9 cellular contexts compared by ENCODE assay signal in the genomic region with DNA sequence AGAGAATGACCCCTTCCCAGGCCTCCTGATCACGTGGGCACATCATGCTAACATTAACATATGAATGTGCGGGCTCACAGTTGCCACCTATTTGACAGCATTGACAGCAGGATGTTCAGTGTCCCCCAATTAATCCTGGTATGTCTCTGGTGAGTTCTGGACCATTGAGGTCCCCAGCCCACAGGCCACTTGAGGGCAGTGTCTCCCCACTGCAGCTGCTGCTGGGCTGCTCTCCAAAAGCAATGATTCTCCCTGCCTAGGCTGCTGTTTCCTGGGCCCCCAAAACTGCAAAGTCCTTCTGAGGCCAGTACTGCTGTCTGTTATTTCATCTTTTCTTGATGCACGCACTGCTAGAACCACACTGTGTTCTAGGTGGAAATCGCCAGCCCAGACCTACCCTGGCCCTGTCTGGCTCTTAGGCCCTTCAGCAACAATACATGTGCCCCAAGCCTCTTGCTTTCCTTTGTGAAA. TPM values are rescaled to one million over a fixed set of nuclear protein-coding genes. Genes with fewer than 3 reads are reported as not detected.
A peak's percentile ranks its signal among the peaks of the same experiment; 100 is the strongest.
DNase-seq lines count a peak whose midpoint lies in the region; ATAC-seq and TF ChIP-seq lines count a peak whose summit lies in the region.
"Had no signal": no experiment of that assay in that cellular context is flagged by ENCODE, and none has a peak within 500 bp of the region (broad histone marks: within the 10 kb centered on the region; RNA-seq: fewer than 3 reads in every experiment).

No MANE protein-coding gene starts in this region.

- no peaks in the 10 kb centered on the region for H3K9me3 ChIP-seq in transverse colon
- no peaks in the 10 kb centered on the region for H3K9me3 ChIP-seq in CD4-positive, alpha-beta memory T cell (ENCODE audit: control insufficient read depth in 1 of 2, low read length in 2 of 2)

- no peaks in the 10 kb centered on the region for H3K4me1 ChIP-seq in transverse colon
- no peaks in the 10 kb centered on the region for H3K4me1 ChIP-seq in CD4-positive, alpha-beta memory T cell (ENCODE audit: insufficient read depth, low read length)

- no peak overlapping the region for H3K4me3 Mint-ChIP-seq in CD4-positive, alpha-beta memory T cell

- H3K36me3 Mint-ChIP-seq in CD4-positive, alpha-beta memory T cell = no peaks in the 10 kb centered on the region

- no peaks in the 10 kb centered on the region for H3K4me1 Mint-ChIP-seq in CD4-positive, alpha-beta memory T cell

- in situ Hi-C loops in transverse colon (cut with MboI; ENCODE audit: low pct_ligation_motif_present in 1 of 4, low pct_unique_long_range_greater_than_20kb in 1 of 4, low sequenced_read_pairs in 3 of 4) = loop anchor here in 2 of 4 donors (25.0 kb wide), 1 partner anchor 280 kb away; no protein-coding TSS in a partner anchor

- TF ChIP-seq CTCF in transverse colon (IDR thresholded peaks at IDR 0.05) = peak; percentile 48 to 69 (median 62)

- peaks cover 6 to 13% of the 10 kb centered on the region in 2 donors for H3K27me3 Mint-ChIP-seq in CD4-positive, alpha-beta memory T cell

- DNase-seq in ELR (ENCODE audit: low read depth) (peak; percentile 41), NCI-H1092 treated with DMSO at 0.1 percent for 48 hours (lab: John Stamatoyannopoulos, UW) (peak; percentile 62), astrocyte of the hippocampus (ENCODE audit: low read depth, low spot score) (peak; percentile 76), islet precursor cell (peak; percentile 82), transverse colon (peak; percentile 46), NCI-H2081 treated with DMSO at 0.1 percent for 48 hours (lab: John Stamatoyannopoulos, UW) (no peak)
- DNase-seq in CD4-positive, alpha-beta memory T cell = no peak

- TF ChIP-seq POLR2A in transverse colon (IDR thresholded peaks at IDR 0.05) = no peak

- CTCF ChIA-PET in CD4-positive, alpha-beta memory T cell (lab: Charles Lee; ENCODE audit: partially characterized antibody) = no interaction called here

- intact Hi-C loops in transverse colon (cut with DNase I; ENCODE audit: low total_unique reads) = no loop called here
- intact Hi-C loops in CD4-positive, alpha-beta memory T cell (cut with micrococcal nuclease) = no loop called here

- H3K36me3 ChIP-seq in transverse colon = no peaks in the 10 kb centered on the region
- H3K36me3 ChIP-seq in CD4-positive, alpha-beta memory T cell (ENCODE audit: insufficient read depth, low read length) = no peaks in the 10 kb centered on the region

- WGBS in transverse colon (ENCODE audit: low coverage in 1 of 2), 2 donors = 53 to 62% methylated on average over 2 to 4 of the region's 4 CpGs

- no peak for TF ChIP-seq EP300 in transverse colon (IDR thresholded peaks at IDR 0.05; ENCODE audit: low read depth)

- H3K27ac ChIP-seq in transverse colon = no peak overlapping the region
- H3K27ac ChIP-seq in CD4-positive, alpha-beta memory T cell (ENCODE audit: low read depth, low read length) = no peak overlapping the region

- ATAC-seq in HG02610 (IDR thresholded peaks at IDR 0.05; ENCODE audit: unreplicated experiment) = no peak

- H3K9me3 Mint-ChIP-seq in CD4-positive, alpha-beta memory T cell = peaks cover 0 to 18% (median 2%) of the 10 kb centered on the region in 8 donors

- H3K27ac Mint-ChIP-seq in CD4-positive, alpha-beta memory T cell = no peak overlapping the region

- peaks cover 6% of the 10 kb centered on the region for H3K27me3 ChIP-seq in transverse colon
- H3K27me3 ChIP-seq in CD4-positive, alpha-beta memory T cell (ENCODE audit: insufficient read depth, low read length) = no peaks in the 10 kb centered on the region

- no peak overlapping the region for H3K4me3 ChIP-seq in transverse colon
- H3K4me3 ChIP-seq in CD4-positive, alpha-beta memory T cell (ENCODE audit: low read length in 2 of 2) = no peak overlapping the region

- POLR2A ChIA-PET in CD4-positive, alpha-beta memory T cell (lab: Charles Lee; ENCODE audit: partially characterized antibody) = no interaction called here

RNA-seq across cellular contexts. Expression of gene MAPK4, which starts 52.7 kb away (rescaled TPM):
- total RNA-seq in transverse colon = 10 to 100 TPM in 1 of 4 donors, 1 to 10 TPM in 3; 1.6 to 20.1 (median 5.7) TPM
- total RNA-seq in CD4-positive, alpha-beta memory T cell = not detected
- polyA plus RNA-seq in CD4-positive, alpha-beta memory T cell = not detected
- total RNA-seq: endothelial cell of umbilical vein had no signal
- polyA plus RNA-seq: endothelial cell of umbilical vein had no signal

Comparison
In these comparisons a context has a peak if more than half of its experiments do, and no peak if none do; other contexts are left out.
1. DNase-seq: peak in ELR (single experiment), NCI-H1092 treated with DMSO at 0.1 percent for 48 hours (single experiment), astrocyte of the hippocampus (single experiment), islet precursor cell (single experiment) and transverse colon (single experiment); none in NCI-H2081 treated with DMSO at 0.1 percent for 48 hours (single experiment) and CD4-positive, alpha-beta memory T cell (0 of 5).